ENCODE assay signal across 1 cellular context in genomic region chr1:21937372-21938121, GRCh38.
TF ChIP-seq lines count a peak whose summit lies in the region.

No MANE protein-coding gene starts in this region.

TF ChIP-seq in K562, 482 proteins besides CTCF, POLR2A, EP300 and RAD21 (continued from another document and continues in another):
- TF ChIP-seq ZNF76 (CRISPR knock-in tag; IDR thresholded peaks at IDR 0.05; ENCODE audit: borderline replicate concordance) (no peak), TEAD2 (tag; IDR thresholded peaks at IDR 0.05) (no peak), DMBX1 (CRISPR knock-in tag; IDR thresholded peaks at IDR 0.05; ENCODE audit: borderline replicate concordance) (no peak), EZH2 (IDR thresholded peaks at IDR 0.05; ENCODE audit: borderline replicate concordance, low read depth, low read length) (no peak), OTX1 (CRISPR knock-in tag; IDR thresholded peaks at IDR 0.05) (0 out of 2 replicates have a peak, but pooled peaks have one; percentile 37), KDM4B (IDR thresholded peaks at IDR 0.05; ENCODE audit: borderline replicate concordance in 2 of 2, low read depth in 1 of 2) (no peak; a peak in 1 of 4 replicates), KHSRP (IDR thresholded peaks at IDR 0.05) (no peak), BCL6 (CRISPR knock-in tag; IDR thresholded peaks at IDR 0.05) (no peak), ZHX1 (conservative IDR thresholded peaks at IDR 0.05; ENCODE audit: low read length) (no peak), ZNF717 (CRISPR knock-in tag; IDR thresholded peaks at IDR 0.05) (no peak), SMAD3 (CRISPR knock-in tag; conservative IDR thresholded peaks at IDR 0.05) (no peak), SP2 (IDR thresholded peaks at IDR 0.05; ENCODE audit: extremely low read depth, low read depth, low read length, poor library complexity, severe bottlenecking) (no peak), ZFP91 (CRISPR knock-in tag; IDR thresholded peaks at IDR 0.05) (no peak), ZNF143 (CRISPR knock-in tag; IDR thresholded peaks at IDR 0.05) (no peak), ZNF639 (CRISPR knock-in tag; conservative IDR thresholded peaks at IDR 0.05 in 1 of 2, IDR thresholded peaks at IDR 0.05 in 1 of 2) (no peak), E2F1 (CRISPR knock-in tag; IDR thresholded peaks at IDR 0.05) (no peak), CHCHD3 (CRISPR knock-in tag; IDR thresholded peaks at IDR 0.05) (no peak), ZNF408 (CRISPR knock-in tag; IDR thresholded peaks at IDR 0.05; ENCODE audit: low read depth) (no peak), FOXM1 (IDR thresholded peaks at IDR 0.05; ENCODE audit: low read depth) (peak; percentile 34), FOXM1 (CRISPR knock-in tag; IDR thresholded peaks at IDR 0.05; ENCODE audit: low read depth) (no peak), CAMTA2 (CRISPR knock-in tag; conservative IDR thresholded peaks at IDR 0.05) (no peak), ZNF3 (CRISPR knock-in tag; IDR thresholded peaks at IDR 0.05) (no peak), EGR1 (conservative IDR thresholded peaks at IDR 0.05) (peak; percentile 61), BCOR (IDR thresholded peaks at IDR 0.05) (no peak; the same call in 1 of the 2 replicates), NR0B1 (IDR thresholded peaks at IDR 0.05; ENCODE audit: partially characterized antibody) (no peak), PURB (CRISPR knock-in tag; IDR thresholded peaks at IDR 0.05; ENCODE audit: low read depth) (no peak), ERF (CRISPR knock-in tag; IDR thresholded peaks at IDR 0.05) (no peak), ZNF395 (CRISPR knock-in tag; IDR thresholded peaks at IDR 0.05) (peak; percentile 63), FOXA1 (IDR thresholded peaks at IDR 0.05; ENCODE audit: borderline replicate concordance) (no peak), NFRKB (IDR thresholded peaks at IDR 0.05; ENCODE audit: low read depth) (peak; percentile 71; the same call in 1 of the 2 replicates), E2F6 (IDR thresholded peaks at IDR 0.05; ENCODE audit: borderline replicate concordance in 1 of 2, extremely low read depth in 1 of 2, insufficient read depth in 1 of 2, insufficient read length in 1 of 2, low read depth in 1 of 2, low read length in 1 of 2, poor library complexity in 1 of 2, severe bottlenecking in 1 of 2) (peak; percentile 90 to 92), FIP1L1 (IDR thresholded peaks at IDR 0.05; ENCODE audit: low read depth, low read length, poor library complexity, severe bottlenecking) (peak; percentile 64), FOXK1 (CRISPR knock-in tag; IDR thresholded peaks at IDR 0.05; ENCODE audit: borderline replicate concordance) (no peak), RERE (CRISPR knock-in tag; IDR thresholded peaks at IDR 0.05; ENCODE audit: borderline replicate concordance) (no peak), ZBTB43 (CRISPR knock-in tag; IDR thresholded peaks at IDR 0.05) (no peak), ZBTB1 (CRISPR knock-in tag; IDR thresholded peaks at IDR 0.05; ENCODE audit: borderline replicate concordance, low read depth) (no peak), KDM1A (IDR thresholded peaks at IDR 0.05) (no peak), KDM2B (CRISPR knock-in tag; IDR thresholded peaks at IDR 0.05) (0 out of 2 replicates have a peak, but pooled peaks have one; percentile 49), ARID1B (IDR thresholded peaks at IDR 0.05) (peak; percentile 44; the same call in 1 of the 2 replicates), NR2F6 (CRISPR knock-in tag; IDR thresholded peaks at IDR 0.05) (no peak), ZC3H8 (IDR thresholded peaks at IDR 0.05) (no peak), ATF2 (CRISPR knock-in tag; IDR thresholded peaks at IDR 0.05) (no peak), ZNF830 (CRISPR knock-in tag; IDR thresholded peaks at IDR 0.05) (0 out of 2 replicates have a peak, but pooled peaks have one; percentile 71), THRAP3 (IDR thresholded peaks at IDR 0.05; ENCODE audit: borderline replicate concordance) (peak; percentile 80; the same call in 1 of the 2 replicates), ZNF282 (CRISPR knock-in tag; IDR thresholded peaks at IDR 0.05) (no peak), RNF2 (IDR thresholded peaks at IDR 0.05) (no peak; the same call in 1 of the 2 replicates), IRF2 (CRISPR knock-in tag; IDR thresholded peaks at IDR 0.05) (no peak)
